21 cellular contexts compared by ENCODE assay signal in the genomic region with DNA sequence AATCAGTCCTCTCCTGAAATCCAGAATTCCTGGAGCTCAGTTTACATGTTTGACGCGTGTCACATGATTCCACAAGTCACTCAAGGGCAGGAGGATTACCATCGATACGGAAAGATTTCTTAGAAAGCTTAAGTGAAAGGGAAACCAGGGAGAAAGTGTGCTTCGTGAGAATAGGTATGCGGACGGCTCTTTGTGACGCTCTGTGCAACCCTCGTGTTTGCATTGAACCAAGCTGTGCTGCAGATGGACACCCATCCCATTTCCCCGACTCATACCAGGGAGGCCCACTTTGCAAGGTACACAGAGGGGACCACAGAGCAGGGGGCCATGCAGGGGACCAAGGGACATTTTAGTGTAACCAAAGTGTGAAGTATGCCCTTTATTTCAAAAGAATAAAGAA. TPM values are rescaled to one million over a fixed set of nuclear protein-coding genes. Genes with fewer than 3 reads are reported as not detected.
DNase-seq lines count a peak whose midpoint lies in the region; ATAC-seq and TF ChIP-seq lines count a peak whose summit lies in the region.
"Had no signal": no experiment of that assay in that cellular context is flagged by ENCODE, and none has a peak within 500 bp of the region (broad histone marks: within the 10 kb centered on the region; RNA-seq: fewer than 3 reads in every experiment).

No MANE protein-coding gene starts in this region.

- H3K79me2 ChIP-seq in neural progenitor cell (ENCODE audit: low read depth) = no peaks in the 10 kb centered on the region

- H3K4me2 ChIP-seq in neural progenitor cell = no peak overlapping the region

- H3K27me3 ChIP-seq in CD4-positive, CD25-positive, alpha-beta regulatory T cell (ENCODE audit: control insufficient read depth, insufficient read depth, low read length) = no peaks in the 10 kb centered on the region
- no peaks in the 10 kb centered on the region for H3K27me3 ChIP-seq in CD8-positive, alpha-beta memory T cell (ENCODE audit: insufficient read depth, low read length, poor library complexity, severe bottlenecking)
- no peaks in the 10 kb centered on the region for H3K27me3 ChIP-seq in neural progenitor cell
- H3K27me3 ChIP-seq: brain microvascular endothelial cell, left lung, ovary had no signal

- intact Hi-C loops in activated T-helper 2 cell treated with anti-CD3 and anti-CD28 coated beads, Interferon-gamma antibody, Interleukin-2, Interleukin-4, amounts not matched to agents 10 μg/mL and 5 μg/mL and 100 μg/mL, durations not matched to agents 14 hours and 24 hours and 36 hours (cut with micrococcal nuclease) = loop anchor here (2.0 to 10.0 kb wide), 2 partner anchors 31 to 777 kb away; no protein-coding TSS in a partner anchor

- H3K27ac ChIP-seq in CD4-positive, CD25-positive, alpha-beta regulatory T cell (ENCODE audit: insufficient read depth, low read length, poor library complexity, severe bottlenecking) = peak overlapping the region; percentile 97
- peak overlapping the region; percentile 58 for H3K27ac ChIP-seq in CD8-positive, alpha-beta memory T cell (ENCODE audit: low read depth, low read length)
- no peak overlapping the region for H3K27ac ChIP-seq in neural progenitor cell
- H3K27ac ChIP-seq: brain microvascular endothelial cell, gastroesophageal sphincter, ovary, SJSA1, tibial artery had no signal

- H2AFZ ChIP-seq in neural progenitor cell (replicated peaks) = no peak overlapping the region

- peak overlapping the region in 2 of 3 donors; percentile 92 to 97 for H3K27ac Mint-ChIP-seq in CD4-positive, CD25-positive, alpha-beta regulatory T cell
- peak overlapping the region in 7 of 8 donors; percentile 92 to 100 (median 96) for H3K27ac Mint-ChIP-seq in CD8-positive, alpha-beta memory T cell
- peak overlapping the region; percentile 91 for H3K27ac Mint-ChIP-seq in activated T-helper 2 cell treated with anti-CD3 and anti-CD28 coated beads, Interferon-gamma antibody, Interleukin-2, Interleukin-4, amounts not matched to agents 10 μg/mL and 5 μg/mL and 100 μg/mL, durations not matched to agents 14 hours and 24 hours and 36 hours
- peak overlapping the region in 9 of 10 donors; percentile 94 to 100 (median 97) for H3K27ac Mint-ChIP-seq in naive thymus-derived CD8-positive, alpha-beta T cell
- H3K27ac Mint-ChIP-seq in neural progenitor cell = no peak overlapping the region

- H3K36me3 Mint-ChIP-seq in CD4-positive, CD25-positive, alpha-beta regulatory T cell = peaks cover 54% of the 10 kb centered on the region
- peaks cover 16 to 77% (median 35%) of the 10 kb centered on the region in 3 donors for H3K36me3 Mint-ChIP-seq in CD8-positive, alpha-beta memory T cell
- peaks cover 90% of the 10 kb centered on the region for H3K36me3 Mint-ChIP-seq in activated T-helper 2 cell treated with anti-CD3 and anti-CD28 coated beads, Interferon-gamma antibody, Interleukin-2, Interleukin-4, amounts not matched to agents 10 μg/mL and 5 μg/mL and 100 μg/mL, durations not matched to agents 14 hours and 24 hours and 36 hours (ENCODE audit: low read depth)
- H3K36me3 Mint-ChIP-seq in naive thymus-derived CD8-positive, alpha-beta T cell = peaks cover 15 to 72% (median 50%) of the 10 kb centered on the region in 3 donors
- H3K36me3 Mint-ChIP-seq in neural progenitor cell = no peaks in the 10 kb centered on the region

- no peaks in the 10 kb centered on the region for H3K27me3 Mint-ChIP-seq in CD4-positive, CD25-positive, alpha-beta regulatory T cell
- H3K27me3 Mint-ChIP-seq in CD8-positive, alpha-beta memory T cell = no peaks in the 10 kb centered on the region
- no peaks in the 10 kb centered on the region for H3K27me3 Mint-ChIP-seq in activated T-helper 2 cell treated with anti-CD3 and anti-CD28 coated beads, Interferon-gamma antibody, Interleukin-2, Interleukin-4, amounts not matched to agents 10 μg/mL and 5 μg/mL and 100 μg/mL, durations not matched to agents 14 hours and 24 hours and 36 hours (ENCODE audit: low read depth)
- no peaks in the 10 kb centered on the region for H3K27me3 Mint-ChIP-seq in naive thymus-derived CD8-positive, alpha-beta T cell
- H3K27me3 Mint-ChIP-seq in neural progenitor cell (ENCODE audit: insufficient read depth, low read depth) = no peaks in the 10 kb centered on the region

- H3K4me3 ChIP-seq in CD4-positive, CD25-positive, alpha-beta regulatory T cell (ENCODE audit: low read depth, low read length) = peak overlapping the region; percentile 79
- peak overlapping the region; percentile 49 for H3K4me3 ChIP-seq in CD8-positive, alpha-beta memory T cell (ENCODE audit: low read length)
- no peak overlapping the region for H3K4me3 ChIP-seq in neural progenitor cell
- H3K4me3 ChIP-seq: gastroesophageal sphincter, left lung, ovary, SJSA1, tibial artery had no signal

- CTCF ChIA-PET in CD8-positive, alpha-beta memory T cell (lab: Charles Lee) = interaction anchor here (0.9 to 40.0 kb wide), 11 partner anchors 9 to 142 kb away, joined by 3 to 815 read pairs (median 9); partner anchors contain the start of gene IKZF1

- no peaks in the 10 kb centered on the region for H4K20me1 ChIP-seq in neural progenitor cell (ENCODE audit: low read depth)

- H3K9me3 ChIP-seq in CD4-positive, CD25-positive, alpha-beta regulatory T cell (ENCODE audit: control insufficient read depth in 2 of 2, low read length in 2 of 2) = no peaks in the 10 kb centered on the region
- no peaks in the 10 kb centered on the region for H3K9me3 ChIP-seq in CD8-positive, alpha-beta memory T cell (ENCODE audit: low read length)
- no peaks in the 10 kb centered on the region for H3K9me3 ChIP-seq in neural progenitor cell (ENCODE audit: low read depth)
- H3K9me3 ChIP-seq: BE2C, gastroesophageal sphincter, left lung, ovary, SJSA1, tibial artery had no signal

- DNase-seq in CD4-positive, CD25-positive, alpha-beta regulatory T cell = peak in 2 of 3 donors; percentile 51 to 88
- peak in 2 of 5 donors; percentile 47 to 55 for DNase-seq in CD8-positive, alpha-beta memory T cell
- peak; percentile 58 for DNase-seq in activated T-helper 2 cell treated with anti-CD3 and anti-CD28 coated beads, Interferon-gamma antibody, Interleukin-2, Interleukin-4, amounts not matched to agents 10 μg/mL and 5 μg/mL and 100 μg/mL, durations not matched to agents 14 hours and 24 hours and 36 hours (ENCODE audit: low spot score)
- no peak for DNase-seq in naive thymus-derived CD8-positive, alpha-beta T cell
- no peak for DNase-seq in neural progenitor cell (ENCODE audit: low spot score)
- DNase-seq in NCI-H82 treated with DMSO at 0.1 percent for 48 hours (lab: John Stamatoyannopoulos, UW; ENCODE audit: unreplicated experiment) = no peak
- DNase-seq in DMS 273 treated with DMSO at 0.1 percent for 48 hours (lab: John Stamatoyannopoulos, UW) = no peak
- DNase-seq: BE2C; brain microvascular endothelial cell; left lung; MV-4-11; NCI-H2107; NCI-H526 treated with DMSO at 0.1 percent for 48 hours; ovary; PC-3; stimulated activated CD4-positive, alpha-beta T cell treated with anti-CD3 and anti-CD28 coated beads, Interleukin-2, amount 100 ng/mL, for 24 hours; T-helper 9 cell; tibial artery had no signal

- no peak overlapping the region for H3K9ac ChIP-seq in neural progenitor cell

- H3K4me1 Mint-ChIP-seq in CD4-positive, CD25-positive, alpha-beta regulatory T cell = peaks cover 53 to 88% (median 73%) of the 10 kb centered on the region in 4 donors
- peaks cover 78 to 100% (median 94%) of the 10 kb centered on the region in 3 donors for H3K4me1 Mint-ChIP-seq in CD8-positive, alpha-beta memory T cell
- H3K4me1 Mint-ChIP-seq in activated T-helper 2 cell treated with anti-CD3 and anti-CD28 coated beads, Interferon-gamma antibody, Interleukin-2, Interleukin-4, amounts not matched to agents 10 μg/mL and 5 μg/mL and 100 μg/mL, durations not matched to agents 14 hours and 24 hours and 36 hours (ENCODE audit: low read depth) = peaks cover 94% of the 10 kb centered on the region
- peaks cover 56 to 98% (median 86%) of the 10 kb centered on the region in 4 donors for H3K4me1 Mint-ChIP-seq in naive thymus-derived CD8-positive, alpha-beta T cell
- peaks cover 13% of the 10 kb centered on the region for H3K4me1 Mint-ChIP-seq in neural progenitor cell

- POLR2A ChIA-PET in CD8-positive, alpha-beta memory T cell (lab: Charles Lee) = interaction anchor here (0.7 to 5.0 kb wide), 13 partner anchors 8 to 143 kb away, joined by 3 to 42 read pairs (median 4); no protein-coding TSS in a partner anchor
- POLR2A ChIA-PET in naive thymus-derived CD8-positive, alpha-beta T cell (lab: Charles Lee) = interaction anchor here (1.8 to 44.8 kb wide), 6 partner anchors 0 to 142 kb away, joined by 5 to 1553 read pairs (median 387); partner anchors contain the start of gene IKZF1

- H3K36me3 ChIP-seq in CD4-positive, CD25-positive, alpha-beta regulatory T cell (ENCODE audit: control insufficient read depth, insufficient read depth, low read length) = peaks cover 27% of the 10 kb centered on the region
- H3K36me3 ChIP-seq in CD8-positive, alpha-beta memory T cell (ENCODE audit: insufficient read depth, low read length) = peaks cover 26% of the 10 kb centered on the region
- no peaks in the 10 kb centered on the region for H3K36me3 ChIP-seq in neural progenitor cell
- H3K36me3 ChIP-seq: BE2C, brain microvascular endothelial cell, gastroesophageal sphincter, left lung, ovary, SJSA1, tibial artery had no signal

- H3K4me1 ChIP-seq in CD4-positive, CD25-positive, alpha-beta regulatory T cell (ENCODE audit: control insufficient read depth, insufficient read depth, low read length, poor library complexity, severe bottlenecking) = peaks cover 96% of the 10 kb centered on the region
- H3K4me1 ChIP-seq in CD8-positive, alpha-beta memory T cell (ENCODE audit: insufficient read depth, low read length) = peaks cover 96% of the 10 kb centered on the region
- peaks cover 10% of the 10 kb centered on the region for H3K4me1 ChIP-seq in neural progenitor cell
- H3K4me1 ChIP-seq: BE2C, SJSA1, tibial artery had no signal

- no peak for TF ChIP-seq CTCF in neural progenitor cell (IDR thresholded peaks at IDR 0.05)

- no peak for ATAC-seq in CD4-positive, CD25-positive, alpha-beta regulatory T cell (ENCODE audit: low read depth in 2 of 2)
- ATAC-seq in naive thymus-derived CD8-positive, alpha-beta T cell = peak in 1 of 2 donors; percentile 8
- ATAC-seq: gastroesophageal sphincter, left lung, PC-3, sciatic nerve had no signal

- H3F3A ChIP-seq in neural progenitor cell (ENCODE audit: low read depth) = no peaks in the 10 kb centered on the region

- no peaks in the 10 kb centered on the region for H3K9me3 Mint-ChIP-seq in CD4-positive, CD25-positive, alpha-beta regulatory T cell
- H3K9me3 Mint-ChIP-seq in CD8-positive, alpha-beta memory T cell = no peaks in the 10 kb centered on the region
- no peaks in the 10 kb centered on the region for H3K9me3 Mint-ChIP-seq in activated T-helper 2 cell treated with anti-CD3 and anti-CD28 coated beads, Interferon-gamma antibody, Interleukin-2, Interleukin-4, amounts not matched to agents 10 μg/mL and 5 μg/mL and 100 μg/mL, durations not matched to agents 14 hours and 24 hours and 36 hours
- H3K9me3 Mint-ChIP-seq in naive thymus-derived CD8-positive, alpha-beta T cell = peaks cover 0 to 4% (median 0%) of the 10 kb centered on the region in 9 donors
- no peaks in the 10 kb centered on the region for H3K9me3 Mint-ChIP-seq in neural progenitor cell

- peak overlapping the region; percentile 76 to 91 (median 84) for H3K4me3 Mint-ChIP-seq in CD4-positive, CD25-positive, alpha-beta regulatory T cell
- H3K4me3 Mint-ChIP-seq in CD8-positive, alpha-beta memory T cell = peak overlapping the region; percentile 51 to 90 (median 85)
- peak overlapping the region; percentile 77 for H3K4me3 Mint-ChIP-seq in activated T-helper 2 cell treated with anti-CD3 and anti-CD28 coated beads, Interferon-gamma antibody, Interleukin-2, Interleukin-4, amounts not matched to agents 10 μg/mL and 5 μg/mL and 100 μg/mL, durations not matched to agents 14 hours and 24 hours and 36 hours (ENCODE audit: low read depth)
- H3K4me3 Mint-ChIP-seq in naive thymus-derived CD8-positive, alpha-beta T cell = peak overlapping the region; percentile 40 to 91 (median 78)
- H3K4me3 Mint-ChIP-seq in neural progenitor cell = no peak overlapping the region

RNA-seq across cellular contexts. Expression of gene IKZF1, which starts 43.2 kb away (rescaled TPM):
- total RNA-seq in CD4-positive, CD25-positive, alpha-beta regulatory T cell = 376 TPM
- polyA plus RNA-seq in CD4-positive, CD25-positive, alpha-beta regulatory T cell = 100 to 1,000 TPM; 153 to 176 (median 164) TPM
- 100 to 1,000 TPM; 225 to 226 TPM for total RNA-seq in CD8-positive, alpha-beta memory T cell
- polyA plus RNA-seq in CD8-positive, alpha-beta memory T cell = 238 TPM
- 360 and 371 TPM in 2 replicates for total RNA-seq in activated T-helper 2 cell treated with anti-CD3 and anti-CD28 coated beads, Interferon-gamma antibody, Interleukin-2, Interleukin-4, amounts not matched to agents 10 μg/mL and 5 μg/mL and 100 μg/mL, durations not matched to agents 14 hours and 24 hours and 36 hours
- 100 to 1,000 TPM; 416 to 435 TPM for total RNA-seq in naive thymus-derived CD8-positive, alpha-beta T cell
- 100 to 1,000 TPM; 145 to 257 (median 209) TPM for polyA plus RNA-seq in naive thymus-derived CD8-positive, alpha-beta T cell
- total RNA-seq in neural progenitor cell (ENCODE audit: low replicate concordance) = 0.11 and 0.19 TPM in 2 replicates
- total RNA-seq: PC-3, SJSA1 had no signal

Comparison
In these comparisons a context has a peak if more than half of its experiments do, and no peak if none do; other contexts are left out.
1. DNase-seq: peak in CD4-positive, CD25-positive, alpha-beta regulatory T cell (2 of 3) and activated T-helper 2 cell treated with anti-CD3 and anti-CD28 coated beads, Interferon-gamma antibody, Interleukin-2, Interleukin-4, amounts not matched to agents 10 μg/mL and 5 μg/mL and 100 μg/mL, durations not matched to agents 14 hours and 24 hours and 36 hours (single experiment); none in naive thymus-derived CD8-positive, alpha-beta T cell (0 of 10), neural progenitor cell (single experiment), NCI-H82 treated with DMSO at 0.1 percent for 48 hours (single experiment) and DMS 273 treated with DMSO at 0.1 percent for 48 hours (single experiment).
2. RNA of gene IKZF1, which starts 43.2 kb away (total RNA-seq): 416 to 435 TPM in naive thymus-derived CD8-positive, alpha-beta T cell, 376 TPM in CD4-positive, CD25-positive, alpha-beta regulatory T cell (single experiment), 360 to 371 TPM in activated T-helper 2 cell treated with anti-CD3 and anti-CD28 coated beads, Interferon-gamma antibody, Interleukin-2, Interleukin-4, amounts not matched to agents 10 μg/mL and 5 μg/mL and 100 μg/mL, durations not matched to agents 14 hours and 24 hours and 36 hours and 225 to 226 TPM in CD8-positive, alpha-beta memory T cell; 0.11 to 0.19 TPM in neural progenitor cell; every median in the first group is over 100 times any median in the second.